Comparison of ENCODE assay signal across 30 cellular contexts in the genomic region with DNA sequence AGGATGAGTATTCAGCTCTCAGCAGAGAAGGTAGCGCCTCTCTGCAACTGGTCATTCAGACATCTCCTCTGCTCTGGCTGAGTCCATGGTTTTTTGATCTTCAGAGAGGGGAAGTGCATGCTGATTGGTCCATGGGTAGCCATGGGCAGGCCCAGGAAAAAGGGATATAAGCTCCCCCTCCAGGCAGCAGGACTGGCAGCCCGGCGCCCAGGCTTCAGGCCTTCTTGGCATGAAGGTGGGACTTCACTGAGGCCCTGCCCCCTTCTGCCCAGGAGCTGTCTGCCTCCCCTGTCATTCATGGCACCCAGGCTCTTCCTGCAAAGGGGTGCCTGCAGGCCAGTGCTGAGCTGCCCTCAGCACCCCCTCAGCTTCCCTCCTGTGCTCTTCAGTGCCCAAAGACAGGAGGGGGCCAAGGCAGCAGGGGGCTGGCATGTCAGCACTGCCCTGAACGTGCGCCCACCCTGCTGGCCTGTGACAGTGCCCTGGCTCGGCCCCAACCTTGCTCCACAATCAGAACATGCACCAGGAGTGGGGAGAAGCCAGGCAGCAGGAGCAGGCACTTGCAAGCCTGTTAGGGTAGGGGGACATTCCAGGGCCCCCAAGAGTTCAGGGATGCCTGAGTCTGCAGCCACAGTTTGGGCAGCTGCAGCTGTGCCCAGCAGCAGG. TPM values are rescaled to one million over a fixed set of nuclear protein-coding genes. Genes with fewer than 3 reads are reported as not detected.
"Had no signal": no experiment of that assay in that cellular context is flagged by ENCODE, and none has a peak within 500 bp of the region (broad histone marks: within the 10 kb centered on the region; RNA-seq: fewer than 3 reads in every experiment).

No MANE protein-coding gene starts in this region.

- H3K36me3 Mint-ChIP-seq: activated naive CD8-positive, alpha-beta T cell had no signal

- H3K9me3 ChIP-seq: body of pancreas, esophagus squamous epithelium, gastroesophageal sphincter had no signal

- H3K27me3 ChIP-seq: body of pancreas, esophagus squamous epithelium, gastroesophageal sphincter had no signal

- ATAC-seq: activated CD8-positive, alpha-beta T cell treated with anti-CD3 and anti-CD28 coated beads for 36 hours; activated T-cell treated with anti-CD3 and anti-CD28 coated beads, Interleukin-2, amount 50 U/mL, for 4 hours; activated T-helper 17 cell treated with anti-CD3 and anti-CD28 coated beads, Interleukin-2, amount 50 U/mL, for 72 hours; body of pancreas; effector memory CD8-positive, alpha-beta T cell; gastroesophageal sphincter had no signal

- H3K27ac ChIP-seq: body of pancreas, epithelial cell of prostate, esophagus squamous epithelium, gastroesophageal sphincter had no signal

- DNase-seq: activated CD4-positive, alpha-beta T cell treated with anti-CD3 and anti-CD28 coated beads for 1 hour; activated CD4-positive, alpha-beta T cell treated with anti-CD3 and anti-CD28 coated beads for 48 hours; activated CD4-positive, alpha-beta T cell treated with anti-CD3 and anti-CD28 coated beads, Interleukin-2, amount 50 U/mL, for 1 hour; activated CD4-positive, alpha-beta T cell treated with anti-CD3 and anti-CD28 coated beads, Interleukin-2, amount 50 U/mL, for 48 hours; activated CD8-positive, alpha-beta memory T cell treated with anti-CD3 and anti-CD28 coated beads for 24 hours; activated CD8-positive, alpha-beta T cell treated with anti-CD3 and anti-CD28 coated beads for 36 hours; activated effector memory CD4-positive, alpha-beta T cell treated with Interleukin-2 at 50 U/mL for 16 hours; activated gamma-delta T cell treated with Interleukin-2 at 50 U/mL for 16 hours; activated naive CD4-positive, alpha-beta T cell treated with anti-CD3 and anti-CD28 coated beads, Interleukin-2, amount 50 U/mL, for 16 hours; activated naive CD4-positive, alpha-beta T cell treated with Interleukin-2 at 50 U/mL for 16 hours; activated T-cell treated with anti-CD3 and anti-CD28 coated beads, Interleukin-2, amount 50 U/mL, for 4 hours; amniotic stem cell; anterior cingulate cortex; body of pancreas; caudate nucleus; cortex of kidney; effector CD4-positive, alpha-beta T cell; effector memory CD8-positive, alpha-beta T cell; esophagus squamous epithelium; foreskin melanocyte; head of caudate nucleus; T-helper 2 cell had no signal

- H3K9me3 Mint-ChIP-seq: activated CD8-positive, alpha-beta T cell treated with anti-CD3 and anti-CD28 coated beads for 36 hours; activated T-cell treated with anti-CD3 and anti-CD28 coated beads, Interleukin-2, amount 50 U/mL, for 4 hours; activated T-helper 17 cell treated with anti-CD3 and anti-CD28 coated beads, Interleukin-2, amount 50 U/mL, for 72 hours; effector memory CD8-positive, alpha-beta T cell had no signal

- H3K4me3 Mint-ChIP-seq: activated CD8-positive, alpha-beta T cell treated with anti-CD3 and anti-CD28 coated beads for 36 hours; activated naive CD8-positive, alpha-beta T cell; activated T-cell treated with anti-CD3 and anti-CD28 coated beads, Interleukin-2, amount 50 U/mL, for 4 hours; activated T-helper 17 cell treated with anti-CD3 and anti-CD28 coated beads, Interleukin-2, amount 50 U/mL, for 72 hours; effector memory CD8-positive, alpha-beta T cell had no signal

- FAIRE-seq: colon had no signal

- H3K4me1 Mint-ChIP-seq: activated T-helper 17 cell treated with anti-CD3 and anti-CD28 coated beads, Interleukin-2, amount 50 U/mL, for 72 hours had no signal

- H3K27ac Mint-ChIP-seq: activated CD8-positive, alpha-beta T cell treated with anti-CD3 and anti-CD28 coated beads for 36 hours; activated naive CD8-positive, alpha-beta T cell; activated T-helper 17 cell treated with anti-CD3 and anti-CD28 coated beads, Interleukin-2, amount 50 U/mL, for 72 hours; effector memory CD8-positive, alpha-beta T cell had no signal

- H3K4me1 ChIP-seq: body of pancreas, esophagus squamous epithelium, gastroesophageal sphincter had no signal

- H3K4me3 ChIP-seq: body of pancreas, esophagus squamous epithelium, gastroesophageal sphincter had no signal

- H3K36me3 ChIP-seq: esophagus squamous epithelium, gastroesophageal sphincter had no signal

RNA-seq across cellular contexts. Expression of gene NR1I2, which starts 13.8 kb away (rescaled TPM):
- total RNA-seq: chondrocyte; esophagus squamous epithelium; fibroblast of lung; gastroesophageal sphincter; T-helper 1 cell treated with Interleukin-12 subunit alpha and Interleukin-12 subunit beta and Interleukin-4 antibody, amounts not matched to agents 30 ng/mL and 1 ng/mL, for 36 hours had no signal
